Comparison of ENCODE assay signal across 33 cellular contexts in the genomic region with DNA sequence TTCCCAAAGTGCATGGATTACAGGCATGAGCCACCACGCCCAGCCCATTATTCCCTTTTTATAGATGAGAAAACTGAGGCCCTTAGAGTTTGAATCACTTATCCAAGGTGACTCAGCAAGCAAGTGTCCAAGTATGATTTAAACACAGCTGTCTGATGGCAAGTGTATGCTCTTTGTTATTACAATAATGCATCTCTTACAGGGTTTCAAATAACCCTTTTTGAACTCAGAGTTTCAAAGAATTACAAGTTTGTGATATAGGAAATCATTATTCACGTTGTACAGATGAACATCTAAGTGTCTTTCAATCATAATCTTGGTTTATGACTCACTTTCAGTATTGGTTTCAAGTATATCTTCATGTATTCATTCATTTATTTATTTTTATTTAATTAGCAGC.
"Had no signal": no experiment of that assay in that cellular context is flagged by ENCODE, and none has a peak within 500 bp of the region (broad histone marks: within the 10 kb centered on the region; RNA-seq: fewer than 3 reads in every experiment).

No MANE protein-coding gene starts in this region.

- H3K27me3 Mint-ChIP-seq: activated naive CD8-positive, alpha-beta T cell; IgD-negative memory B cell had no signal

- H3K36me3 ChIP-seq: ascending aorta, cardiac muscle cell, Peyer's patch, SJSA1 had no signal

- H3K27me3 ChIP-seq: ascending aorta, cardiac muscle cell, Peyer's patch, SJSA1 had no signal

- H3K4me3 Mint-ChIP-seq: activated CD4-positive, alpha-beta T cell treated with anti-CD3 and anti-CD28 coated beads, Interleukin-2, amount 10 ng/mL, durations not matched to agents 24 days and 14 days; activated naive CD4-positive, alpha-beta T cell treated with anti-CD3 and anti-CD28 coated beads for 36 hours; activated naive CD8-positive, alpha-beta T cell; central memory CD8-positive, alpha-beta T cell; IgD-negative memory B cell; T-helper 1 cell treated with Interleukin-12 subunit alpha and Interleukin-12 subunit beta and Interleukin-4 antibody, amounts not matched to agents 30 μg/mL and 1 μg/mL, for 36 hours; T-helper 2 cell treated with Interferon-gamma antibody and Interleukin-4, amounts not matched to agents 5 μg/mL and 100 μg/mL, for 36 hours had no signal

- H3K4me1 Mint-ChIP-seq: activated CD4-positive, alpha-beta T cell treated with anti-CD3 and anti-CD28 coated beads, Interleukin-2, amount 10 ng/mL, durations not matched to agents 24 days and 14 days; central memory CD8-positive, alpha-beta T cell; IgD-negative memory B cell had no signal

- ATAC-seq: PC-3 had no signal

- H3K9me3 Mint-ChIP-seq: activated CD4-positive, alpha-beta T cell treated with anti-CD3 and anti-CD28 coated beads, Interleukin-2, amount 10 ng/mL, durations not matched to agents 24 days and 14 days; activated naive CD4-positive, alpha-beta T cell treated with anti-CD3 and anti-CD28 coated beads for 36 hours; activated T-helper 2 cell treated with anti-CD3 and anti-CD28 coated beads, Interferon-gamma antibody, Interleukin-2, Interleukin-4, amounts not matched to agents 10 μg/mL and 5 μg/mL and 100 μg/mL, durations not matched to agents 14 hours and 24 hours and 36 hours; central memory CD8-positive, alpha-beta T cell; T-helper 1 cell treated with Interleukin-12 subunit alpha and Interleukin-12 subunit beta and Interleukin-4 antibody, amounts not matched to agents 30 μg/mL and 1 μg/mL, for 36 hours; T-helper 2 cell treated with Interferon-gamma antibody and Interleukin-4, amounts not matched to agents 5 μg/mL and 100 μg/mL, for 36 hours had no signal

- H3K27ac Mint-ChIP-seq: activated CD4-positive, alpha-beta T cell treated with anti-CD3 and anti-CD28 coated beads, Interleukin-2, amount 10 ng/mL, durations not matched to agents 24 days and 14 days; activated naive CD4-positive, alpha-beta T cell treated with anti-CD3 and anti-CD28 coated beads for 36 hours; activated naive CD8-positive, alpha-beta T cell; activated T-helper 2 cell treated with anti-CD3 and anti-CD28 coated beads, Interferon-gamma antibody, Interleukin-2, Interleukin-4, amounts not matched to agents 10 μg/mL and 5 μg/mL and 100 μg/mL, durations not matched to agents 14 hours and 24 hours and 36 hours; IgD-negative memory B cell; T-helper 1 cell treated with Interleukin-12 subunit alpha and Interleukin-12 subunit beta and Interleukin-4 antibody, amounts not matched to agents 30 μg/mL and 1 μg/mL, for 36 hours; T-helper 2 cell treated with Interferon-gamma antibody and Interleukin-4, amounts not matched to agents 5 μg/mL and 100 μg/mL, for 36 hours had no signal

- H3K4me3 ChIP-seq: ascending aorta, cardiac muscle cell, Peyer's patch, SJSA1 had no signal

- DNase-seq: activated CD4-positive, alpha-beta T cell treated with anti-CD3 and anti-CD28 coated beads, Interleukin-2, amount 10 ng/mL, durations not matched to agents 24 days and 14 days; activated CD4-positive, alpha-beta T cell treated with anti-CD3 and anti-CD28 coated beads, Interleukin-2, amount 50 U/mL, for 4 hours; activated CD8-positive, alpha-beta memory T cell treated with anti-CD3 and anti-CD28 coated beads, Interleukin-2, amount 50 U/mL, for 4 hours; activated gamma-delta T cell; activated naive CD4-positive, alpha-beta T cell treated with anti-CD3 and anti-CD28 coated beads for 36 hours; amygdala; Kasumi-1; KG1; MM.1S; MV-4-11; NCI-H1092; NCI-H1436 treated with DMSO at 0.1 percent for 48 hours; NCI-H1694 treated with DMSO at 0.1 percent for 48 hours; NCI-H2029; NCI-H345; NCI-H510A; NCI-H526; NCI-H748 treated with DMSO at 0.1 percent for 48 hours; NK-92 treated with Interleukin-12 subunit alpha and Interleukin-12 subunit beta, amount 100 ng/mL, for 24 hours; PC-3; Peyer's patch; RPMI8226; SHP77 treated with DMSO at 0.1 percent for 48 hours; SK-N-SH had no signal

- H3K9me3 ChIP-seq: ascending aorta, Peyer's patch, SJSA1, SK-N-SH had no signal

- H3K36me3 Mint-ChIP-seq: activated naive CD8-positive, alpha-beta T cell had no signal
